ENCODE assay signal across 1 cellular context in genomic region chr17:13542612-13543011, GRCh38.
TF ChIP-seq lines count a peak whose summit lies in the region.

No MANE protein-coding gene starts in this region.

TF ChIP-seq in SK-N-SH, 30 proteins besides CTCF, POLR2A, EP300 and RAD21:
- TF ChIP-seq FOXJ3 (CRISPR knock-in tag; IDR thresholded peaks at IDR 0.05) (no peak), USF1 (IDR thresholded peaks at IDR 0.05; ENCODE audit: borderline replicate concordance, low read depth) (no peak), JUND (IDR thresholded peaks at IDR 0.05) (no peak), MXI1 (IDR thresholded peaks at IDR 0.05; ENCODE audit: low read depth, low read length) (no peak), FOSL2 (IDR thresholded peaks at IDR 0.05; ENCODE audit: borderline replicate concordance, low read depth) (no peak), RFX5 (IDR thresholded peaks at IDR 0.05; ENCODE audit: low read length) (no peak), TAF1 (IDR thresholded peaks at IDR 0.05; ENCODE audit: borderline replicate concordance, low read depth, low read length) (no peak)
- TF ChIP-seq, protein P1, sequence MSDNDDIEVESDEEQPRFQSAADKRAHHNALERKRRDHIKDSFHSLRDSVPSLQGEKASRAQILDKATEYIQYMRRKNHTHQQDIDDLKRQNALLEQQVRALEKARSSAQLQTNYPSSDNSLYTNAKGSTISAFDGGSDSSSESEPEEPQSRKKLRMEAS (IDR thresholded peaks at IDR 0.05; ENCODE audit: low read depth), result no peak
- TF ChIP-seq, protein P2, sequence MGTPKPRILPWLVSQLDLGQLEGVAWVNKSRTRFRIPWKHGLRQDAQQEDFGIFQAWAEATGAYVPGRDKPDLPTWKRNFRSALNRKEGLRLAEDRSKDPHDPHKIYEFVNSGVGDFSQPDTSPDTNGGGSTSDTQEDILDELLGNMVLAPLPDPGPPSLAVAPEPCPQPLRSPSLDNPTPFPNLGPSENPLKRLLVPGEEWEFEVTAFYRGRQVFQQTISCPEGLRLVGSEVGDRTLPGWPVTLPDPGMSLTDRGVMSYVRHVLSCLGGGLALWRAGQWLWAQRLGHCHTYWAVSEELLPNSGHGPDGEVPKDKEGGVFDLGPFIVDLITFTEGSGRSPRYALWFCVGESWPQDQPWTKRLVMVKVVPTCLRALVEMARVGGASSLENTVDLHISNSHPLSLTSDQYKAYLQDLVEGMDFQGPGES (IDR thresholded peaks at IDR 0.05; ENCODE audit: low read depth, low read length), result no peak
- TF ChIP-seq, protein P3, sequence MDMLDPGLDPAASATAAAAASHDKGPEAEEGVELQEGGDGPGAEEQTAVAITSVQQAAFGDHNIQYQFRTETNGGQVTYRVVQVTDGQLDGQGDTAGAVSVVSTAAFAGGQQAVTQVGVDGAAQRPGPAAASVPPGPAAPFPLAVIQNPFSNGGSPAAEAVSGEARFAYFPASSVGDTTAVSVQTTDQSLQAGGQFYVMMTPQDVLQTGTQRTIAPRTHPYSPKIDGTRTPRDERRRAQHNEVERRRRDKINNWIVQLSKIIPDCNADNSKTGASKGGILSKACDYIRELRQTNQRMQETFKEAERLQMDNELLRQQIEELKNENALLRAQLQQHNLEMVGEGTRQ (IDR thresholded peaks at IDR 0.05; ENCODE audit: borderline replicate concordance, low read depth, low read length), result no peak
TF ChIP-seq in SK-N-SH: peak in this region for 0.
